16 cellular contexts compared by ENCODE assay signal in genomic region chr10:77360835-77361234, GRCh38.
A peak's percentile ranks its signal among the peaks of the same experiment; 100 is the strongest.
DNase-seq lines count a peak whose midpoint lies in the region; ATAC-seq, FAIRE-seq and TF ChIP-seq lines count a peak whose summit lies in the region.
"Had no signal": no experiment of that assay in that cellular context is flagged by ENCODE, and none has a peak within 500 bp of the region (broad histone marks: within the 10 kb centered on the region; RNA-seq: fewer than 3 reads in every experiment).

No MANE protein-coding gene starts in this region.

- H3K4me3 ChIP-seq in bronchial epithelial cell (ENCODE audit: low read depth, low read length) (no peak overlapping the region), osteoblast (ENCODE audit: insufficient read depth, low read length) (no peak overlapping the region), sigmoid colon (no peak overlapping the region)

- H2AFZ ChIP-seq in osteoblast (ENCODE audit: low read length), result no peak overlapping the region

- TF ChIP-seq CTCF in HFFc6 (IDR thresholded peaks at IDR 0.05) (no peak), bronchial epithelial cell (IDR thresholded peaks at IDR 0.05; ENCODE audit: insufficient read depth, low read length, severe bottlenecking) (no peak), osteoblast (IDR thresholded peaks at IDR 0.05; ENCODE audit: extremely low read depth, low read depth, low read length) (no peak), sigmoid colon (IDR thresholded peaks at IDR 0.05) (no peak)

- H3K4me1 Mint-ChIP-seq in HFFc6 (ENCODE audit: low read depth), result peaks cover 75% of the 10 kb centered on the region
- H3K4me1 Mint-ChIP-seq: B cell had no signal

- peak overlapping the region; percentile 99 for H3K27ac Mint-ChIP-seq in HFFc6
- H3K27ac Mint-ChIP-seq: B cell; CD4-positive, alpha-beta T cell; H9 had no signal

- peaks cover 4% of the 10 kb centered on the region for H3K79me2 ChIP-seq in osteoblast (ENCODE audit: insufficient read depth, low read length)

- H3K36me3 ChIP-seq in bronchial epithelial cell (ENCODE audit: control insufficient read depth, insufficient read depth, low read length), result no peaks in the 10 kb centered on the region
- H3K36me3 ChIP-seq in osteoblast (ENCODE audit: insufficient read depth, low read length), result no peaks in the 10 kb centered on the region
- no peaks in the 10 kb centered on the region for H3K36me3 ChIP-seq in sigmoid colon

- no peaks in the 10 kb centered on the region for H3K9me3 Mint-ChIP-seq in HFFc6
- H3K9me3 Mint-ChIP-seq: CD4-positive, alpha-beta T cell; H9 had no signal

- H3K9me3 ChIP-seq in osteoblast (ENCODE audit: low read depth, low read length), result no peaks in the 10 kb centered on the region
- no peaks in the 10 kb centered on the region for H3K9me3 ChIP-seq in sigmoid colon

- H3K27me3 Mint-ChIP-seq in HFFc6 (ENCODE audit: insufficient read depth), result peaks cover 7% of the 10 kb centered on the region; the same call in 1 of the 2 replicates

- DNase-seq in HFFc6, result no peak
- no peak for DNase-seq in bronchial epithelial cell (ENCODE audit: low read depth)
- DNase-seq in osteoblast (ENCODE audit: insufficient read length, low spot score, missing footprints), result no peak
- no peak for DNase-seq in HuH-7 (ENCODE audit: low spot score)
- no peak for DNase-seq in sigmoid colon
- DNase-seq: C1 segment of cervical spinal cord; CD4-positive, alpha-beta T cell; DMS79 treated with DMSO at 0.1 percent for 48 hours; GOT3; H9 had no signal

- peak; percentile 72 for FAIRE-seq in bronchial epithelial cell (lab: Jason Lieb, UNC)
- FAIRE-seq: A204.1, G401.6 had no signal

- H3K36me3 Mint-ChIP-seq in HFFc6 (ENCODE audit: low read depth), result peaks cover 5% of the 10 kb centered on the region; the same call in 1 of the 2 replicates

- ATAC-seq in GM18907 (IDR thresholded peaks at IDR 0.05; ENCODE audit: unreplicated experiment) (no peak), HG02885 (IDR thresholded peaks at IDR 0.05; ENCODE audit: poor library complexity, unreplicated experiment) (no peak)

- no peak overlapping the region for H3K4me2 ChIP-seq in osteoblast (ENCODE audit: insufficient read depth, low read length)
- H3K4me2 ChIP-seq: KMS-11 had no signal

- H3K27me3 ChIP-seq in bronchial epithelial cell (ENCODE audit: control insufficient read depth, insufficient read depth, low read length) (no peaks in the 10 kb centered on the region), osteoblast (ENCODE audit: insufficient read depth, low read length) (no peaks in the 10 kb centered on the region), sigmoid colon (no peaks in the 10 kb centered on the region)

- intact Hi-C loops in sigmoid colon (cut with DNase I), result no loop called here

- WGBS in sigmoid colon, 2 donors, result 88 to 89% methylated on average over 5 of the region's 5 CpGs

- no peaks in the 10 kb centered on the region for H4K20me1 ChIP-seq in osteoblast (ENCODE audit: insufficient read depth, low read length)

- no peak overlapping the region for H3K4me3 Mint-ChIP-seq in HFFc6
- H3K4me3 Mint-ChIP-seq: B cell; CD4-positive, alpha-beta T cell; H9 had no signal

- H3K27ac ChIP-seq in osteoblast (ENCODE audit: low read depth, low read length), result peak overlapping the region; percentile 5
- peak overlapping the region in 2 of 4 donors; percentile 12 to 70 for H3K27ac ChIP-seq in sigmoid colon
- H3K27ac ChIP-seq: KMS-11 had no signal

- peaks cover 32% of the 10 kb centered on the region for H3K4me1 ChIP-seq in osteoblast (ENCODE audit: insufficient read depth, low read length)
- peaks cover 0 to 54% (median 33%) of the 10 kb centered on the region in 4 donors for H3K4me1 ChIP-seq in sigmoid colon

- no peak for TF ChIP-seq EP300 in sigmoid colon (IDR thresholded peaks at IDR 0.05)

- no peak for TF ChIP-seq POLR2A in sigmoid colon (IDR thresholded peaks at IDR 0.05)
